ENCODE assay signal across 1 cellular context in the genomic region with DNA sequence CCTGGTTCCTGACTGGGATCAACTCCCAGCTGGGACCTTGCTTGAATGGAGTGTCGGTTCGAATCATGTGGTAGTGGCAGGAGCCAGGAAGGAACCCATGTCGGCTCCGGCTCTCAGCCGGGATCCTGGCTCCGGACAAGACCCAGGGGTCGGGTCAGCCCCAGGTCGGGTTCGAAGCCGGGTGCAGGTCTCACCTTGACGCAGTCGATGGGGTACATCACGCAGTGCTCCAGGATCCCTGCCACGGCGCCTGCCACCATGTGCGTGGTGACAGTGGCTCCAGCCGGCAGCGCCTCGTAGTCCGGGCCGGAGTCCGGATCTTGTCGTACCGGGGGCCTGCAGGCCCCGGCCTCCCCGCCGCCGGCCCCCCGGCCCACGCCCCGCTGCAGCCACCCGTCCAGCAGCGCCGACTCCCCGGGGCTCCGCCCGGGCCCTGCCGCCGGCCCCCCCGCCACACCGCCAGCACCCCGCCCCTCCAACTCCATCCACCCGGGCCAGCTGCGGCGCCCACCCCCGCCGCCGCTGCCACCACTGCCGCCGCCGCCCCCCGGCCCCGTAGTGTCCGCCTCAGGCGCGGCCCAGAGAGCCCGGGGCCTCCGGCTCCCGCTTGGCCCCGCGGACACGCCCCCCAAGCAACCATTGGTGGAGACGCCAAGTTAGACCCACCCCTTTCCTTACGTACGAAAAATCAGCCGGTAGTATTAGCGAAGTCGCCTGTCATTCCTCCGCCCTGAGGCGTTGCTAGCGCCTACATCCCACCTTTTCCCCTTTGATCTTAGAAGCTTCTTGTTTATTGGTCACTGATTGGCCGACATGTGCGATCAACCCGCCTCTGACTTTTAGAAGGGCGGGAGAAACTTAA.
A peak's percentile ranks its signal among the peaks of the same experiment; 100 is the strongest.
TF ChIP-seq lines count a peak whose summit lies in the region.

Gene SLC25A28 (minus strand): TSS at position 589 of the 862 bp plus-strand sequence. CDS start 104 bp downstream, at position 485.

TF ChIP-seq in HepG2, 621 proteins besides CTCF, POLR2A, EP300 and RAD21 (continued from another document and continues in another):
- TF ChIP-seq, protein P1, sequence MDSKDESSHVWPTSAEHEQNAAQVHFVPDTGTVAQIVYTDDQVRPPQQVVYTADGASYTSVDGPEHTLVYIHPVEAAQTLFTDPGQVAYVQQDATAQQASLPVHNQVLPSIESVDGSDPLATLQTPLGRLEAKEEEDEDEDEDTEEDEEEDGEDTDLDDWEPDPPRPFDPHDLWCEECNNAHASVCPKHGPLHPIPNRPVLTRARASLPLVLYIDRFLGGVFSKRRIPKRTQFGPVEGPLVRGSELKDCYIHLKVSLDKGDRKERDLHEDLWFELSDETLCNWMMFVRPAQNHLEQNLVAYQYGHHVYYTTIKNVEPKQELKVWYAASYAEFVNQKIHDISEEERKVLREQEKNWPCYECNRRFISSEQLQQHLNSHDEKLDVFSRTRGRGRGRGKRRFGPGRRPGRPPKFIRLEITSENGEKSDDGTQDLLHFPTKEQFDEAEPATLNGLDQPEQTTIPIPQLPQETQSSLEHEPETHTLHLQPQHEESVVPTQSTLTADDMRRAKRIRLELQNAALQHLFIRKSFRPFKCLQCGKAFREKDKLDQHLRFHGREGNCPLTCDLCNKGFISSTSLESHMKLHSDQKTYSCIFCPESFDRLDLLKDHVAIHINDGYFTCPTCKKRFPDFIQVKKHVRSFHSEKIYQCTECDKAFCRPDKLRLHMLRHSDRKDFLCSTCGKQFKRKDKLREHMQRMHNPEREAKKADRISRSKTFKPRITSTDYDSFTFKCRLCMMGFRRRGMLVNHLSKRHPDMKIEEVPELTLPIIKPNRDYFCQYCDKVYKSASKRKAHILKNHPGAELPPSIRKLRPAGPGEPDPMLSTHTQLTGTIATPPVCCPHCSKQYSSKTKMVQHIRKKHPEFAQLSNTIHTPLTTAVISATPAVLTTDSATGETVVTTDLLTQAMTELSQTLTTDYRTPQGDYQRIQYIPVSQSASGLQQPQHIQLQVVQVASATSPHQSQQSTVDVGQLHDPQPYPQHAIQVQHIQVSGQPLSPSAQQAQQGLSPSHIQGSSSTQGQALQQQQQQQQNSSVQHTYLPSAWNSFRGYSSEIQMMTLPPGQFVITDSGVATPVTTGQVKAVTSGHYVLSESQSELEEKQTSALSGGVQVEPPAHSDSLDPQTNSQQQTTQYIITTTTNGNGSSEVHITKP (CRISPR knock-in tag; IDR thresholded peaks at IDR 0.05; ENCODE audit: low read depth): no peak
- no peak for TF ChIP-seq ATF6 (CRISPR knock-in tag; conservative IDR thresholded peaks at IDR 0.05)
- no peak for TF ChIP-seq NR2F2 (IDR thresholded peaks at IDR 0.05; ENCODE audit: borderline replicate concordance, low read depth)
- TF ChIP-seq RNF2 (conservative IDR thresholded peaks at IDR 0.05; ENCODE audit: low read depth): no peak
- no peak for TF ChIP-seq ZNF567 (CRISPR knock-in tag; IDR thresholded peaks at IDR 0.05; ENCODE audit: borderline replicate concordance)
- TF ChIP-seq, protein P2, sequence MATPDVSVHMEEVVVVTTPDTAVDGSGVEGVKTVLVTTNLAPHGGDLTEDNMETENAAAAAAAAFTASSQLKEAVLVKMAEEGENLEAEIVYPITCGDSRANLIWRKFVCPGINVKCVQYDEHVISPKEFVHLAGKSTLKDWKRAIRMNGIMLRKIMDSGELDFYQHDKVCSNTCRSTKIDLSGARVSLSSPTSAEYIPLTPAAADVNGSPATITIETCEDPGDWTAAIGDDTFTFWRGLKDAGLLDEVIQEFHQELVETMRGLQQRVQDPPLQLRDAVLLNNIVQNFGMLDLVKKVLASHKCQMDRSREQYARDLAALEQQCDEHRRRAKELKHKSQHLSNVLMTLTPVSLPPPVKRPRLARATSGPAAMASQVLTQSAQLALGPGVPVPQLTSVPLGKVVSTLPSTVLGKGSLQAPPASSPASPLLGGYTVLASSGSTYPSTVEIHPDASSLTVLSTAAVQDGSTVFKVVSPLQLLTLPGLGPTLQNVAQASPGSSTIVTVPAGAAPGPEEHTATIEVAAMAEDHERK (CRISPR knock-in tag; IDR thresholded peaks at IDR 0.05; ENCODE audit: low read depth): no peak
- TF ChIP-seq ZNF292 (CRISPR knock-in tag; IDR thresholded peaks at IDR 0.05; ENCODE audit: borderline replicate concordance, low read depth): no peak
- TF ChIP-seq PCBP2 (optimal IDR thresholded peaks at IDR 0.05; ENCODE audit: low read depth, low read length, poor library complexity, severe bottlenecking): no peak
- TF ChIP-seq ARID3A (IDR thresholded peaks at IDR 0.05; ENCODE audit: low read depth, low read length): peak; percentile 85
- TF ChIP-seq MEF2D (CRISPR knock-in tag; IDR thresholded peaks at IDR 0.05): no peak
- no peak for TF ChIP-seq ZNF772 (CRISPR knock-in tag; IDR thresholded peaks at IDR 0.05)
- TF ChIP-seq ZKSCAN1 (IDR thresholded peaks at IDR 0.05; ENCODE audit: low read length): no peak
- TF ChIP-seq, protein P3, sequence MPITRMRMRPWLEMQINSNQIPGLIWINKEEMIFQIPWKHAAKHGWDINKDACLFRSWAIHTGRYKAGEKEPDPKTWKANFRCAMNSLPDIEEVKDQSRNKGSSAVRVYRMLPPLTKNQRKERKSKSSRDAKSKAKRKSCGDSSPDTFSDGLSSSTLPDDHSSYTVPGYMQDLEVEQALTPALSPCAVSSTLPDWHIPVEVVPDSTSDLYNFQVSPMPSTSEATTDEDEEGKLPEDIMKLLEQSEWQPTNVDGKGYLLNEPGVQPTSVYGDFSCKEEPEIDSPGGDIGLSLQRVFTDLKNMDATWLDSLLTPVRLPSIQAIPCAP (CRISPR knock-in tag; IDR thresholded peaks at IDR 0.05; ENCODE audit: low read depth): no peak
- TF ChIP-seq, protein P4, sequence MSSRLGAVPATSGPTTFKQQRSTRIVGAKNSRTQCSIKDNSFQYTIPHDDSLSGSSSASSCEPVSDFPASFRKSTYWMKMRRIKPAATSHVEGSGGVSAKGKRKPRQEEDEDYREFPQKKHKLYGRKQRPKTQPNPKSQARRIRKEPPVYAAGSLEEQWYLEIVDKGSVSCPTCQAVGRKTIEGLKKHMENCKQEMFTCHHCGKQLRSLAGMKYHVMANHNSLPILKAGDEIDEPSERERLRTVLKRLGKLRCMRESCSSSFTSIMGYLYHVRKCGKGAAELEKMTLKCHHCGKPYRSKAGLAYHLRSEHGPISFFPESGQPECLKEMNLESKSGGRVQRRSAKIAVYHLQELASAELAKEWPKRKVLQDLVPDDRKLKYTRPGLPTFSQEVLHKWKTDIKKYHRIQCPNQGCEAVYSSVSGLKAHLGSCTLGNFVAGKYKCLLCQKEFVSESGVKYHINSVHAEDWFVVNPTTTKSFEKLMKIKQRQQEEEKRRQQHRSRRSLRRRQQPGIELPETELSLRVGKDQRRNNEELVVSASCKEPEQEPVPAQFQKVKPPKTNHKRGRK (CRISPR knock-in tag; IDR thresholded peaks at IDR 0.05): no peak
- no peak for TF ChIP-seq MTF2 (CRISPR knock-in tag; IDR thresholded peaks at IDR 0.05; ENCODE audit: borderline replicate concordance)
- no peak for TF ChIP-seq PHF8 (CRISPR knock-in tag; IDR thresholded peaks at IDR 0.05)
- no peak for TF ChIP-seq ZNF644 (CRISPR knock-in tag; IDR thresholded peaks at IDR 0.05; ENCODE audit: low read depth)
- TF ChIP-seq DNMT1 (CRISPR knock-in tag; IDR thresholded peaks at IDR 0.05): no peak
- TF ChIP-seq ZNF672 (CRISPR knock-in tag; IDR thresholded peaks at IDR 0.05): no peak
- TF ChIP-seq ZFP36L2 (CRISPR knock-in tag; IDR thresholded peaks at IDR 0.05): no peak
- TF ChIP-seq ZNF121 (CRISPR knock-in tag; IDR thresholded peaks at IDR 0.05): no peak
- peak; percentile 94 for TF ChIP-seq PBX2 (CRISPR knock-in tag; IDR thresholded peaks at IDR 0.05)
- TF ChIP-seq PBX3 (CRISPR knock-in tag; IDR thresholded peaks at IDR 0.05; ENCODE audit: borderline replicate concordance): no peak; the same call in 1 of the 2 replicates
- no peak for TF ChIP-seq ZBTB7B (CRISPR knock-in tag; IDR thresholded peaks at IDR 0.05)
- TF ChIP-seq GZF1 (CRISPR knock-in tag; IDR thresholded peaks at IDR 0.05): no peak
- TF ChIP-seq ZNF768 (CRISPR knock-in tag; IDR thresholded peaks at IDR 0.05): peak; percentile 11; the same call in 1 of the 2 replicates
- TF ChIP-seq ZNF782 (CRISPR knock-in tag; IDR thresholded peaks at IDR 0.05; ENCODE audit: borderline replicate concordance): 0 out of 2 replicates have a peak, but pooled peaks have one; percentile 34
- TF ChIP-seq LCORL (IDR thresholded peaks at IDR 0.05): no peak
- no peak for TF ChIP-seq LCORL (CRISPR knock-in tag; IDR thresholded peaks at IDR 0.05)
- TF ChIP-seq JDP2 (CRISPR knock-in tag; IDR thresholded peaks at IDR 0.05; ENCODE audit: borderline replicate concordance): no peak
- TF ChIP-seq HCFC1 (IDR thresholded peaks at IDR 0.05; ENCODE audit: low read depth, low read length): no peak
- no peak for TF ChIP-seq ZNF235 (CRISPR knock-in tag; IDR thresholded peaks at IDR 0.05; ENCODE audit: borderline replicate concordance)
- no peak for TF ChIP-seq TRAFD1 (CRISPR knock-in tag; IDR thresholded peaks at IDR 0.05; ENCODE audit: borderline replicate concordance)
- TF ChIP-seq ZNF710 (CRISPR knock-in tag; IDR thresholded peaks at IDR 0.05; ENCODE audit: borderline replicate concordance): no peak
- peak; percentile 35; the same call in 1 of the 2 replicates for TF ChIP-seq RFX1 (IDR thresholded peaks at IDR 0.05)
- no peak for TF ChIP-seq HNF4A (CRISPR knock-in tag; IDR thresholded peaks at IDR 0.05)
